19 cellular contexts compared by ENCODE assay signal in genomic region chr16:13970708-13971422, GRCh38.
"Had no signal": no experiment of that assay in that cellular context is flagged by ENCODE, and none has a peak within 500 bp of the region (broad histone marks: within the 10 kb centered on the region; RNA-seq: fewer than 3 reads in every experiment).

No MANE protein-coding gene starts in this region.

- ATAC-seq: activated CD4-positive, CD25-positive, alpha-beta regulatory T cell treated with anti-CD3 and anti-CD28 coated beads, Interleukin-2, amount 50 U/mL, for 24 hours had no signal

- H3K4me3 Mint-ChIP-seq: activated CD4-positive, alpha-beta T cell treated with anti-CD3 and anti-CD28 coated beads, Interleukin-2, amount 10 ng/mL, durations not matched to agents 24 days and 14 days; activated naive CD4-positive, alpha-beta T cell treated with anti-CD3 and anti-CD28 coated beads, Interleukin-2, amount 10 ng/mL, durations not matched to agents 7 days and 5 days; activated naive CD8-positive, alpha-beta T cell treated with anti-CD3 and anti-CD28 coated beads, Interleukin-2, amount 10 ng/mL, durations not matched to agents 7 days and 5 days; T-helper 1 cell treated with Interleukin-12 subunit alpha and Interleukin-12 subunit beta and Interleukin-4 antibody, amounts not matched to agents 30 μg/mL and 1 μg/mL, for 36 hours had no signal

- H3K27me3 ChIP-seq: adrenal gland had no signal

- H3K4me1 ChIP-seq: adrenal gland had no signal

- H3K36me3 Mint-ChIP-seq: activated naive CD4-positive, alpha-beta T cell treated with anti-CD3 and anti-CD28 coated beads, Interleukin-2, amount 10 ng/mL, durations not matched to agents 7 days and 5 days; activated naive CD8-positive, alpha-beta T cell treated with anti-CD3 and anti-CD28 coated beads, Interleukin-2, amount 10 ng/mL, durations not matched to agents 7 days and 5 days had no signal

- H3K4me3 ChIP-seq: adrenal gland had no signal

- H3K9me3 Mint-ChIP-seq: activated naive CD4-positive, alpha-beta T cell treated with anti-CD3 and anti-CD28 coated beads, Interleukin-2, amount 10 ng/mL, durations not matched to agents 7 days and 5 days had no signal

- H3K36me3 ChIP-seq: adrenal gland had no signal

- H3K27ac ChIP-seq: adrenal gland had no signal

- DNase-seq: activated CD4-positive, alpha-beta T cell treated with anti-CD3 and anti-CD28 coated beads, Interleukin-2, amount 10 ng/mL, durations not matched to agents 24 days and 14 days; activated CD4-positive, alpha-beta T cell treated with anti-CD3 and anti-CD28 coated beads, Interleukin-2, amount 50 U/mL, for 48 hours; activated gamma-delta T cell; activated naive CD4-positive, alpha-beta T cell treated with anti-CD3 and anti-CD28 coated beads, Interleukin-2, amount 10 ng/mL, durations not matched to agents 7 days and 5 days; activated naive CD8-positive, alpha-beta T cell treated with anti-CD3 and anti-CD28 coated beads, Interleukin-2, amount 10 ng/mL, durations not matched to agents 7 days and 5 days; adrenal gland; anterior cingulate cortex; Karpas-422; MM.1S; NCI-H1105; NCI-H1436; NCI-H187; NCI-H2081; NCI-H510A treated with DMSO at 0.1 percent for 48 hours; NCI-H69; NK-92 treated with Interleukin-12 subunit alpha and Interleukin-12 subunit beta, amount 100 ng/mL, for 24 hours; SHP77 treated with DMSO at 0.1 percent for 48 hours had no signal

- H3K27ac Mint-ChIP-seq: activated CD4-positive, alpha-beta T cell treated with anti-CD3 and anti-CD28 coated beads, Interleukin-2, amount 10 ng/mL, durations not matched to agents 24 days and 14 days; activated naive CD4-positive, alpha-beta T cell treated with anti-CD3 and anti-CD28 coated beads, Interleukin-2, amount 10 ng/mL, durations not matched to agents 7 days and 5 days; activated naive CD8-positive, alpha-beta T cell treated with anti-CD3 and anti-CD28 coated beads, Interleukin-2, amount 10 ng/mL, durations not matched to agents 7 days and 5 days; T-helper 1 cell treated with Interleukin-12 subunit alpha and Interleukin-12 subunit beta and Interleukin-4 antibody, amounts not matched to agents 30 μg/mL and 1 μg/mL, for 36 hours had no signal

- H3K4me1 Mint-ChIP-seq: activated naive CD8-positive, alpha-beta T cell treated with anti-CD3 and anti-CD28 coated beads, Interleukin-2, amount 10 ng/mL, durations not matched to agents 7 days and 5 days had no signal
